In the genomic region with DNA sequence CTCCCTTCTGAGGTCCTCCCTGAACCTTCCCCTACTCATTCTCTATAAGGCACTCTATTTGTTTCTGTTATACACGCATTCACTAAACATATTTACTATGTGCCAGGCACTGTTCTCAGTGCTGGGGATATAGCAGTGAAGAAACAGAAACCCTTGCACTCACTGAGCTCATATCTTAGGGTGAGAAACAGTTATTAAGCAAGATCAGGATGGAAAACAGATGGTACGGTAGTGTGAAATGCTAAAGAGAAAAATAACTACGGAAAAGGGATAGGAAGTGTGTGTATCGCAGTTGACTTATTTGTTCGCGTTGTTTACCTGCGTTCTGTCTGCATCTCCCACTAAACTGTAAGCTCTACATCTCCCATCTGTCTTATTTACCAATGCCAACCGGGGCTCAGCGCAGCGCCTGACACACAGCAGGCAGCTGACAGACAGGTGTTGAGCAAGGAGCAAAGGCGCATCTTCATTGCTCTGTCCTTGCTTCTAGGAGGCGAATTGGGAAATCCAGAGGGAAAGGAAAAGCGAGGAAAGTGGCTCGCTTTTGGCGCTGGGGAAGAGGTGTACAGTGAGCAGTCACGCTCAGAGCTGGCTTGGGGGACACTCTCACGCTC, we compare ENCODE assay signal across 8 cellular contexts. TPM values are rescaled to one million over a fixed set of nuclear protein-coding genes. Genes with fewer than 3 reads are reported as not detected.
DNase-seq lines count a peak whose midpoint lies in the region; ATAC-seq and TF ChIP-seq lines count a peak whose summit lies in the region.

No MANE protein-coding gene starts in this region.

- CTCF ChIA-PET in activated CD8-positive, alpha-beta memory T cell treated with anti-CD3 and anti-CD28 coated beads, Interleukin-2, amount 10 ng/mL, durations not matched to agents 7 days and 5 days (lab: Charles Lee) = interaction anchor here (1.3 to 6.0 kb wide), 6 partner anchors 18 to 300 kb away, joined by 3 to 27 read pairs (median 6); no protein-coding TSS in a partner anchor

- H3K4me1 Mint-ChIP-seq in activated CD8-positive, alpha-beta memory T cell treated with anti-CD3 and anti-CD28 coated beads, Interleukin-2, amount 10 ng/mL, durations not matched to agents 7 days and 5 days = peaks cover 32% of the 10 kb centered on the region

- H3K4me3 ChIP-seq in breast epithelium (peak overlapping the region; percentile 69 to 96 (median 92)), lung (peak overlapping the region; percentile 85), urinary bladder (ENCODE audit: low read depth, low read length) (peak overlapping the region; percentile 80)

- TF ChIP-seq CTCF in breast epithelium (IDR thresholded peaks at IDR 0.05) = no peak
- no peak for TF ChIP-seq CTCF in lung (IDR thresholded peaks at IDR 0.05; ENCODE audit: control extremely low read depth, extremely low read depth)

- peak overlapping the region; percentile 92 for H3K4me3 Mint-ChIP-seq in activated CD8-positive, alpha-beta memory T cell treated with anti-CD3 and anti-CD28 coated beads, Interleukin-2, amount 10 ng/mL, durations not matched to agents 7 days and 5 days

- H3K27me3 ChIP-seq in breast epithelium = no peaks in the 10 kb centered on the region
- H3K27me3 ChIP-seq in lung (ENCODE audit: control insufficient read depth, insufficient read depth) = no peaks in the 10 kb centered on the region

- H3K9me3 ChIP-seq in breast epithelium (no peaks in the 10 kb centered on the region), lung (ENCODE audit: control insufficient read depth in 2 of 2, insufficient read depth in 1 of 2, low read length in 1 of 2) (no peaks in the 10 kb centered on the region)

- intact Hi-C loops in breast epithelium (cut with DNase I; ENCODE audit: low total_unique reads) = no loop called here

- H3K27me3 Mint-ChIP-seq in activated CD8-positive, alpha-beta memory T cell treated with anti-CD3 and anti-CD28 coated beads, Interleukin-2, amount 10 ng/mL, durations not matched to agents 7 days and 5 days = no peaks in the 10 kb centered on the region

- H3K36me3 Mint-ChIP-seq in activated CD8-positive, alpha-beta memory T cell treated with anti-CD3 and anti-CD28 coated beads, Interleukin-2, amount 10 ng/mL, durations not matched to agents 7 days and 5 days = peaks cover 4% of the 10 kb centered on the region

- DNase-seq in activated CD8-positive, alpha-beta memory T cell treated with anti-CD3 and anti-CD28 coated beads, Interleukin-2, amount 10 ng/mL, durations not matched to agents 7 days and 5 days = no peak
- no peak for DNase-seq in activated CD8-positive, alpha-beta memory T cell treated with anti-CD3 and anti-CD28 coated beads, Interleukin-2, amount 50 U/mL, for 48 hours
- DNase-seq in NCI-H1105 (lab: John Stamatoyannopoulos, UW) = peak; percentile 20
- no peak for DNase-seq in breast epithelium (ENCODE audit: low spot score in 2 of 2)
- DNase-seq in lung (ENCODE audit: low spot score) = no peak

- ATAC-seq in activated CD8-positive, alpha-beta memory T cell treated with anti-CD3 and anti-CD28 coated beads, Interleukin-2, amount 10 ng/mL, durations not matched to agents 7 days and 5 days = no peak
- ATAC-seq in lung (ENCODE audit: insufficient read depth, low FRiP score) (no peak), GM19452 (IDR thresholded peaks at IDR 0.05; ENCODE audit: unreplicated experiment) (no peak), GM18519 (IDR thresholded peaks at IDR 0.05; ENCODE audit: low FRiP score, unreplicated experiment) (no peak)

- peak overlapping the region; percentile 82 to 85 for H3K27ac ChIP-seq in breast epithelium
- H3K27ac ChIP-seq in lung (ENCODE audit: low read depth in 1 of 2, low read length in 1 of 2) = peak overlapping the region in 1 of 2 donors; percentile 37
- H3K27ac ChIP-seq in urinary bladder (ENCODE audit: low read depth) = no peak overlapping the region

- H3K9me3 Mint-ChIP-seq in activated CD8-positive, alpha-beta memory T cell treated with anti-CD3 and anti-CD28 coated beads, Interleukin-2, amount 10 ng/mL, durations not matched to agents 7 days and 5 days (ENCODE audit: low read depth) = no peaks in the 10 kb centered on the region

- TF ChIP-seq POLR2A in breast epithelium (IDR thresholded peaks at IDR 0.05) = no peak

- H3K27ac Mint-ChIP-seq in activated CD8-positive, alpha-beta memory T cell treated with anti-CD3 and anti-CD28 coated beads, Interleukin-2, amount 10 ng/mL, durations not matched to agents 7 days and 5 days = peak overlapping the region; percentile 83

- H3K4me1 ChIP-seq in breast epithelium (peaks cover 6 to 15% of the 10 kb centered on the region in 2 donors), lung (ENCODE audit: control insufficient read depth in 2 of 2, insufficient read depth in 2 of 2, low read length in 2 of 2) (peaks cover 3 to 10% of the 10 kb centered on the region in 2 donors), urinary bladder (ENCODE audit: insufficient read depth) (no peaks in the 10 kb centered on the region)

- no peaks in the 10 kb centered on the region for H3K36me3 ChIP-seq in breast epithelium
- H3K36me3 ChIP-seq in lung (ENCODE audit: control insufficient read depth in 2 of 2, insufficient read depth in 2 of 2, low read length in 2 of 2) = peaks cover 0 to 9% of the 10 kb centered on the region in 2 donors
- peaks cover 2% of the 10 kb centered on the region for H3K36me3 ChIP-seq in urinary bladder (ENCODE audit: insufficient read depth)

- 9 to 11% methylated on average over 17 of the region's 17 CpGs for WGBS in lung, 2 donors
- 21% methylated on average over 17 of the region's 17 CpGs for WGBS in urinary bladder

RNA-seq across cellular contexts. Expression of a gene that starts 0.6 kb away (rescaled TPM):
- 10 to 100 TPM; 14.5 to 17.0 TPM for total RNA-seq in activated CD8-positive, alpha-beta memory T cell treated with anti-CD3 and anti-CD28 coated beads, Interleukin-2, amount 10 ng/mL, durations not matched to agents 7 days and 5 days
- total RNA-seq in breast epithelium (1 to 10 TPM; 4.5 to 8.0 (median 7.5) TPM), lung (1 to 10 TPM; 7.9 to 9.0 TPM), urinary bladder (6.6 TPM)
- polyA plus RNA-seq in lung (1 to 10 TPM; 2.2 to 2.5 TPM), urinary bladder (3.8 TPM)

RNA-seq across cellular contexts. Expression of a gene that starts 0.7 kb away (rescaled TPM):
- total RNA-seq in activated CD8-positive, alpha-beta memory T cell treated with anti-CD3 and anti-CD28 coated beads, Interleukin-2, amount 10 ng/mL, durations not matched to agents 7 days and 5 days = 100 to 1,000 TPM; 122 to 147 TPM
- total RNA-seq in breast epithelium (10 to 100 TPM; 44.6 to 70.7 (median 48.8) TPM), lung (10 to 100 TPM; 23.9 to 68.5 TPM), urinary bladder (18.8 TPM)
- polyA plus RNA-seq in lung (10 to 100 TPM; 29.4 to 49.9 TPM), urinary bladder (48.9 TPM)

RNA-seq across cellular contexts. Expression of a gene that starts 46.5 kb away (rescaled TPM):
- total RNA-seq in activated CD8-positive, alpha-beta memory T cell treated with anti-CD3 and anti-CD28 coated beads, Interleukin-2, amount 10 ng/mL, durations not matched to agents 7 days and 5 days = under 1 TPM in 1 of 2 experiments, not detected in 1; 0.09 TPM
- total RNA-seq in breast epithelium = 1 to 10 TPM in 1 of 3 donors, not detected in 2; 1.3 TPM
- total RNA-seq in lung = under 1 TPM; 0.14 to 0.28 TPM
- under 1 TPM in 1 of 2 donors, not detected in 1; 0.02 TPM for polyA plus RNA-seq in lung
- not detected for total RNA-seq in urinary bladder
- polyA plus RNA-seq in urinary bladder = not detected
